ENCODE assay signal across 12 cellular contexts in the genomic region with DNA sequence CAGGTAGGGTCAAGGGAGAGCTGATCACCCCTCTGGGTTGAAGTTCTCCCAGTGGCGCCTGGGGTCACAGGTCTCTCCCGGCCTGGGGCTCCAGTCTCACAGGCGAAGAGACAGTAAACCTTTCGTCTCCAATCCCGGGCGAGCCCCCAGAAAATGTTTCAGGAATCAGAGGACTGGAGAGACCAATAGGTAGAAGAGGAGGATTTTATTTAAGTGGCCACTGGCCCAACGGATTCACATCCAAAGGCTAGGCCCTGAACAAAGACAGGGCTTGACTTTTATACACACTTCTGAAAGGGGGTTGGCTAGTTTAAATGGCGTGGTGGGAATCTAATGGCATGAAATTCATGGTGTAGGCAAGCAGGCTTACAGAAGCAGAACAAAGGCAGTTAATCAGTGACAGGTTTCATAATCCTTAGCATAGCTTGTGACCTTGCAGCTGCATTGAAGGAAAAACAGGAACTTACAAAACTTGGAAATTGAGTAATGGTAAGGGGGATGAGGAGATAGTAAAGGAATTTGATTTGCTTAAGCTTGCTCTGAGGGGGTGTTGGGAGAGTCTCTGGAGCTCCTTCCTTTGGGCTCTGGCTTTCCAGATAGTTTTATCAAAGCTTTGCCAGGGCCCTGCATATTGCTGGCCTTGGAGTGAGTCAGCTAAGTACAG.
A peak's percentile ranks its signal among the peaks of the same experiment; 100 is the strongest.
DNase-seq lines count a peak whose midpoint lies in the region; ATAC-seq, FAIRE-seq and TF ChIP-seq lines count a peak whose summit lies in the region.
"Had no signal": no experiment of that assay in that cellular context is flagged by ENCODE, and none has a peak within 500 bp of the region (broad histone marks: within the 10 kb centered on the region; RNA-seq: fewer than 3 reads in every experiment).

No MANE protein-coding gene starts in this region.

- no peaks in the 10 kb centered on the region for H4K20me1 ChIP-seq in K562 (replicated peaks; ENCODE audit: control insufficient read depth, insufficient read depth, low read length)

- FAIRE-seq in K562 (lab: Jason Lieb, UNC): peak; percentile 40
- FAIRE-seq: G401.6 had no signal

- no peaks in the 10 kb centered on the region for H3K79me2 ChIP-seq in K562 (ENCODE audit: control insufficient read depth, insufficient read depth, low read length)

- ATAC-seq in K562 (peak; percentile 63), HG03045 (IDR thresholded peaks at IDR 0.05; ENCODE audit: unreplicated experiment) (no peak)
- ATAC-seq: activated CD4-positive, CD25-positive, alpha-beta regulatory T cell treated with anti-CD3 and anti-CD28 coated beads, Interleukin-2, amount 50 U/mL, for 24 hours had no signal

- POLR2A ChIA-PET in K562 (lab: Yijun Ruan, JAX): no interaction called here

- intact Hi-C loops in K562 (cut with micrococcal nuclease): no loop called here

- no peak for TF ChIP-seq POLR2A in K562 (conservative IDR thresholded peaks at IDR 0.05)

- BruUV-seq in K562 (replicated peaks; lab: Mats Ljungman, UMichigan): no TSS peak

- TF ChIP-seq RAD21 in K562 (CRISPR knock-in tag; conservative IDR thresholded peaks at IDR 0.05 in 1 of 2, IDR thresholded peaks at IDR 0.05 in 1 of 2) (no peak), liver (IDR thresholded peaks at IDR 0.05) (peak; percentile 22 to 47)

- in situ Hi-C loops in K562 (cut with MboI): no loop called here

- peak; percentile 63 for TF ChIP-seq EP300 in K562 (IDR thresholded peaks at IDR 0.05; ENCODE audit: low read length)

- H3K9ac ChIP-seq in K562 (ENCODE audit: insufficient read depth in 1 of 2, low read depth in 2 of 2, low read length in 2 of 2): no peak overlapping the region
- H3K9ac ChIP-seq in liver (ENCODE audit: low read depth in 1 of 2, low read length in 2 of 2): no peak overlapping the region

- WGBS in K562 (ENCODE audit: insufficient coverage, low coverage, missing lambda C conversion rate): 93% methylated on average over 8 of the region's 8 CpGs
- WGBS in liver: 79% methylated on average over 8 of the region's 8 CpGs

- no peaks in the 10 kb centered on the region; a peak in 2 of 5 replicates for H3K4me1 ChIP-seq in K562 (replicated peaks in 1 of 2; ENCODE audit: control insufficient read depth in 2 of 2, insufficient read depth in 2 of 2, low read length in 2 of 2)
- H3K4me1 ChIP-seq in liver (ENCODE audit: control insufficient read depth in 4 of 4, insufficient read depth in 4 of 4, low read length in 3 of 4): peaks cover 8 to 42% (median 20%) of the 10 kb centered on the region in 4 donors
- H3K4me1 ChIP-seq: sigmoid colon had no signal

- no peaks in the 10 kb centered on the region for H3K9me1 ChIP-seq in K562 (ENCODE audit: control insufficient read depth, insufficient read depth, low read length)

- H3K27ac ChIP-seq in K562 (ENCODE audit: extremely low read depth, low read depth, low read length) (peak overlapping the region; percentile 31; the same call in 2 of the 3 replicates), liver (ENCODE audit: low read depth in 1 of 2, low read length in 2 of 2) (peak overlapping the region; percentile 80 to 86)
- H3K27ac ChIP-seq: sigmoid colon had no signal

- H3K4me2 ChIP-seq in K562 (ENCODE audit: insufficient read depth, low read length): no peak overlapping the region

- H3K9me3 ChIP-seq in K562 (replicated peaks; ENCODE audit: control insufficient read depth, insufficient read depth, low read depth, low read length): peaks cover 18% of the 10 kb centered on the region
- H3K9me3 ChIP-seq in liver (ENCODE audit: control insufficient read depth in 4 of 4, low read length in 3 of 4): peaks cover 0 to 6% (median 2%) of the 10 kb centered on the region in 4 donors

- no peaks in the 10 kb centered on the region for H3K27me3 ChIP-seq in K562 (ENCODE audit: control insufficient read depth in 2 of 2, insufficient read depth in 2 of 2, low read length in 2 of 2)
- no peaks in the 10 kb centered on the region for H3K27me3 ChIP-seq in liver (ENCODE audit: control insufficient read depth in 4 of 4, insufficient read depth in 4 of 4, low read length in 3 of 4)
- H3K27me3 ChIP-seq: sigmoid colon had no signal

- no peak overlapping the region for H2AFZ ChIP-seq in K562 (ENCODE audit: low read depth, low read length)

- no peak overlapping the region for H3K4me3 ChIP-seq in K562
- peak overlapping the region in 1 of 3 donors; percentile 59 for H3K4me3 ChIP-seq in liver (ENCODE audit: low read depth in 1 of 3, low read length in 3 of 3)
- H3K4me3 ChIP-seq: sigmoid colon had no signal

- H3K36me3 ChIP-seq in K562 (ENCODE audit: control insufficient read depth, insufficient read depth, low read length) (peaks cover 89% of the 10 kb centered on the region), liver (ENCODE audit: control insufficient read depth in 4 of 4, insufficient read depth in 3 of 4, low read depth in 1 of 4, low read length in 3 of 4) (peaks cover 2 to 21% (median 17%) of the 10 kb centered on the region in 4 donors)

- DNase-seq in CD1c-positive myeloid dendritic cell (ENCODE audit: extremely low spot score) (peak; percentile 70), M059J (ENCODE audit: low read depth) (peak; percentile 21), K562 (ENCODE audit: extremely low read depth in 1 of 4, low spot score in 3 of 4) (peak in 2 of 4 experiments; percentile 23 to 64), AG20443 (ENCODE audit: low spot score) (no peak), NCI-H526 treated with DMSO at 0.1 percent for 48 hours (lab: John Stamatoyannopoulos, UW) (no peak)
- DNase-seq in NK-92 treated with Interleukin-12 subunit alpha and Interleukin-12 subunit beta, amount 100 ng/mL, for 24 hours (lab: John Stamatoyannopoulos, UW): no peak
- DNase-seq: NCI-H510A, sigmoid colon had no signal

- CTCF ChIA-PET in K562 (lab: Yijun Ruan, JAX; ENCODE audit: low intra/inter-chr PET ratio): no interaction called here

- TF ChIP-seq CTCF in K562 (IDR thresholded peaks at IDR 0.05 in 2 of 3, conservative IDR thresholded peaks at IDR 0.05 in 1 of 3; ENCODE audit: insufficient read depth in 2 of 3, low read depth in 1 of 3, low read length in 3 of 3): no peak
- no peak for TF ChIP-seq CTCF in liver (IDR thresholded peaks at IDR 0.05; ENCODE audit: low read depth, low read length, missing input control)

TF ChIP-seq in K562, 482 proteins besides CTCF, POLR2A, EP300 and RAD21 (continues in another document):
- 0 out of 4 replicates have a peak, but pooled peaks of 1 of the 2 experiments have one; percentile 22 for TF ChIP-seq TEAD1 (CRISPR knock-in tag; IDR thresholded peaks at IDR 0.05)
- no peak for TF ChIP-seq KDM4B (IDR thresholded peaks at IDR 0.05; ENCODE audit: borderline replicate concordance in 2 of 2, low read depth in 1 of 2)
- TF ChIP-seq FOXJ3 (CRISPR knock-in tag; IDR thresholded peaks at IDR 0.05): no peak
- TF ChIP-seq HOMEZ (CRISPR knock-in tag; IDR thresholded peaks at IDR 0.05): no peak
- TF ChIP-seq ZSCAN29 (IDR thresholded peaks at IDR 0.05): no peak
- peak; percentile 70 for TF ChIP-seq NCOR1 (IDR thresholded peaks at IDR 0.05)

TF ChIP-seq in liver, 16 proteins besides CTCF, POLR2A, EP300 and RAD21 (continues in another document):
- TF ChIP-seq REST (IDR thresholded peaks at IDR 0.05) (no peak), GABPA (IDR thresholded peaks at IDR 0.05 in 1 of 2, conservative IDR thresholded peaks at IDR 0.05 in 1 of 2) (peak in 1 of 2 donors; percentile 25), JUND (IDR thresholded peaks at IDR 0.05) (peak in 1 of 2 donors; percentile 66), EGR1 (IDR thresholded peaks at IDR 0.05; ENCODE audit: low read depth in 2 of 2) (no peak), ATF3 (IDR thresholded peaks at IDR 0.05) (no peak), SP1 (IDR thresholded peaks at IDR 0.05) (peak; percentile 55), FOXA2 (IDR thresholded peaks at IDR 0.05) (no peak), NR2F2 (IDR thresholded peaks at IDR 0.05) (no peak)
- TF ChIP-seq, protein P1, sequence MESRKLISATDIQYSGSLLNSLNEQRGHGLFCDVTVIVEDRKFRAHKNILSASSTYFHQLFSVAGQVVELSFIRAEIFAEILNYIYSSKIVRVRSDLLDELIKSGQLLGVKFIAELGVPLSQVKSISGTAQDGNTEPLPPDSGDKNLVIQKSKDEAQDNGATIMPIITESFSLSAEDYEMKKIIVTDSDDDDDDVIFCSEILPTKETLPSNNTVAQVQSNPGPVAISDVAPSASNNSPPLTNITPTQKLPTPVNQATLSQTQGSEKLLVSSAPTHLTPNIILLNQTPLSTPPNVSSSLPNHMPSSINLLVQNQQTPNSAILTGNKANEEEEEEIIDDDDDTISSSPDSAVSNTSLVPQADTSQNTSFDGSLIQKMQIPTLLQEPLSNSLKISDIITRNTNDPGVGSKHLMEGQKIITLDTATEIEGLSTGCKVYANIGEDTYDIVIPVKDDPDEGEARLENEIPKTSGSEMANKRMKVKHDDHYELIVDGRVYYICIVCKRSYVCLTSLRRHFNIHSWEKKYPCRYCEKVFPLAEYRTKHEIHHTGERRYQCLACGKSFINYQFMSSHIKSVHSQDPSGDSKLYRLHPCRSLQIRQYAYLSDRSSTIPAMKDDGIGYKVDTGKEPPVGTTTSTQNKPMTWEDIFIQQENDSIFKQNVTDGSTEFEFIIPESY (IDR thresholded peaks at IDR 0.05): no peak

Comparison
In these comparisons a context has a peak if more than half of its experiments do, and no peak if none do; other contexts are left out.
1. DNase-seq: peak in CD1c-positive myeloid dendritic cell (single experiment) and M059J (single experiment); none in AG20443 (single experiment), NCI-H526 treated with DMSO at 0.1 percent for 48 hours (single experiment) and NK-92 treated with Interleukin-12 subunit alpha and Interleukin-12 subunit beta, amount 100 ng/mL, for 24 hours (single experiment).